Comparison of ENCODE assay signal across 14 cellular contexts in genomic region chr7:24318326-24318725, GRCh38. TPM values are rescaled to one million over a fixed set of nuclear protein-coding genes. Genes with fewer than 3 reads are reported as not detected.
DNase-seq lines count a peak whose midpoint lies in the region; ATAC-seq and TF ChIP-seq lines count a peak whose summit lies in the region.
"Had no signal": no experiment of that assay in that cellular context is flagged by ENCODE, and none has a peak within 500 bp of the region (broad histone marks: within the 10 kb centered on the region; RNA-seq: fewer than 3 reads in every experiment).

No MANE protein-coding gene starts in this region.

- peak; percentile 9 for DNase-seq in activated naive CD4-positive, alpha-beta T cell treated with anti-CD3 and anti-CD28 coated beads for 36 hours
- DNase-seq in activated naive CD4-positive, alpha-beta T cell treated with Interleukin-2 at 50 U/mL for 16 hours: no peak
- DNase-seq in NT2/D1 (ENCODE audit: low read depth, low spot score) (peak; percentile 72), fibroblast of pulmonary artery (ENCODE audit: low read depth) (peak; percentile 7), upper lobe of right lung (no peak), cerebellar cortex (ENCODE audit: low spot score) (no peak), MV-4-11 (lab: John Stamatoyannopoulos, UW) (no peak)
- DNase-seq: activated CD4-positive, alpha-beta memory T cell treated with anti-CD3 and anti-CD28 coated beads, Interleukin-2, amount 10 ng/mL, durations not matched to agents 7 days and 5 days; anterior cingulate cortex; C1 segment of cervical spinal cord; gastrocnemius medialis; MG63; naive thymus-derived CD8-positive, alpha-beta T cell had no signal

- no peaks in the 10 kb centered on the region for H3K27me3 ChIP-seq in NT2/D1 (ENCODE audit: insufficient read depth, insufficient read length)
- no peaks in the 10 kb centered on the region for H3K27me3 ChIP-seq in upper lobe of right lung
- H3K27me3 ChIP-seq: gastrocnemius medialis had no signal

- H3K36me3 ChIP-seq in NT2/D1 (ENCODE audit: insufficient read depth, insufficient read length, low read length) (no peaks in the 10 kb centered on the region), upper lobe of right lung (no peaks in the 10 kb centered on the region)
- H3K36me3 ChIP-seq: gastrocnemius medialis, MG63 had no signal

- H3K9ac ChIP-seq in NT2/D1 (ENCODE audit: insufficient read length, low read depth): no peak overlapping the region

- H3K4me3 Mint-ChIP-seq in activated naive CD4-positive, alpha-beta T cell treated with anti-CD3 and anti-CD28 coated beads for 36 hours: no peak overlapping the region
- H3K4me3 Mint-ChIP-seq: activated CD4-positive, alpha-beta memory T cell treated with anti-CD3 and anti-CD28 coated beads, Interleukin-2, amount 10 ng/mL, durations not matched to agents 7 days and 5 days; naive thymus-derived CD8-positive, alpha-beta T cell had no signal

- H3K27me3 Mint-ChIP-seq in activated naive CD4-positive, alpha-beta T cell treated with anti-CD3 and anti-CD28 coated beads for 36 hours (ENCODE audit: low read depth): peaks cover 12% of the 10 kb centered on the region

- no peaks in the 10 kb centered on the region for H3K9me3 Mint-ChIP-seq in activated naive CD4-positive, alpha-beta T cell treated with anti-CD3 and anti-CD28 coated beads for 36 hours
- H3K9me3 Mint-ChIP-seq: activated CD4-positive, alpha-beta memory T cell treated with anti-CD3 and anti-CD28 coated beads, Interleukin-2, amount 10 ng/mL, durations not matched to agents 7 days and 5 days; naive thymus-derived CD8-positive, alpha-beta T cell had no signal

- TF ChIP-seq CTCF in fibroblast of pulmonary artery (IDR thresholded peaks at IDR 0.05; ENCODE audit: low read length, missing control alignments): peak; percentile 4
- TF ChIP-seq CTCF in upper lobe of right lung (IDR thresholded peaks at IDR 0.05): peak; percentile 22

- intact Hi-C loops in activated naive CD4-positive, alpha-beta T cell treated with anti-CD3 and anti-CD28 coated beads for 36 hours (cut with micrococcal nuclease): no loop called here
- intact Hi-C loops in upper lobe of right lung (cut with DNase I): no loop called here

- no peaks in the 10 kb centered on the region for H3K9me3 ChIP-seq in NT2/D1 (ENCODE audit: insufficient read depth, low read length)
- H3K9me3 ChIP-seq in upper lobe of right lung: no peaks in the 10 kb centered on the region
- H3K9me3 ChIP-seq: gastrocnemius medialis, MG63 had no signal

- H3K4me1 Mint-ChIP-seq in activated naive CD4-positive, alpha-beta T cell treated with anti-CD3 and anti-CD28 coated beads for 36 hours (ENCODE audit: low read depth): no peaks in the 10 kb centered on the region
- H3K4me1 Mint-ChIP-seq: activated CD4-positive, alpha-beta memory T cell treated with anti-CD3 and anti-CD28 coated beads, Interleukin-2, amount 10 ng/mL, durations not matched to agents 7 days and 5 days; naive thymus-derived CD8-positive, alpha-beta T cell had no signal

- H3K4me1 ChIP-seq in NT2/D1 (ENCODE audit: insufficient read depth, insufficient read length) (peaks cover 2% of the 10 kb centered on the region), upper lobe of right lung (no peaks in the 10 kb centered on the region)
- H3K4me1 ChIP-seq: gastrocnemius medialis had no signal

- H3K27ac ChIP-seq in upper lobe of right lung: no peak overlapping the region
- H3K27ac ChIP-seq: gastrocnemius medialis had no signal

- CTCF ChIA-PET in activated naive CD4-positive, alpha-beta T cell treated with anti-CD3 and anti-CD28 coated beads for 36 hours (lab: Charles Lee): interaction anchor here (0.7 kb wide), 1 partner anchor 27 kb away, joined by 3 read pairs; no protein-coding TSS in a partner anchor

- no peaks in the 10 kb centered on the region for H3K36me3 Mint-ChIP-seq in activated naive CD4-positive, alpha-beta T cell treated with anti-CD3 and anti-CD28 coated beads for 36 hours (ENCODE audit: low read depth)
- H3K36me3 Mint-ChIP-seq: naive thymus-derived CD8-positive, alpha-beta T cell had no signal

- H3K27ac Mint-ChIP-seq in activated naive CD4-positive, alpha-beta T cell treated with anti-CD3 and anti-CD28 coated beads for 36 hours: no peak overlapping the region
- H3K27ac Mint-ChIP-seq: activated CD4-positive, alpha-beta memory T cell treated with anti-CD3 and anti-CD28 coated beads, Interleukin-2, amount 10 ng/mL, durations not matched to agents 7 days and 5 days; naive thymus-derived CD8-positive, alpha-beta T cell had no signal

- H3K4me3 ChIP-seq in NT2/D1 (ENCODE audit: insufficient read length, low read depth) (no peak overlapping the region), fibroblast of pulmonary artery (replicated peaks; ENCODE audit: low read depth, low read length) (no peak overlapping the region), upper lobe of right lung (no peak overlapping the region)
- H3K4me3 ChIP-seq: gastrocnemius medialis, MG63 had no signal

- ATAC-seq in upper lobe of right lung: peak; percentile 48
- no peak for ATAC-seq in HG03095 (IDR thresholded peaks at IDR 0.05; ENCODE audit: unreplicated experiment)
- ATAC-seq: gastrocnemius medialis; naive thymus-derived CD8-positive, alpha-beta T cell had no signal

RNA-seq across cellular contexts. Expression of gene NPY, which starts 34.3 kb away (rescaled TPM):
- not detected for total RNA-seq in activated naive CD4-positive, alpha-beta T cell treated with anti-CD3 and anti-CD28 coated beads for 36 hours
- not detected for total RNA-seq in upper lobe of right lung
- total RNA-seq: activated CD4-positive, alpha-beta memory T cell treated with anti-CD3 and anti-CD28 coated beads, Interleukin-2, amount 10 ng/mL, durations not matched to agents 7 days and 5 days; gastrocnemius medialis; naive thymus-derived CD8-positive, alpha-beta T cell had no signal

Comparison
In these comparisons a context has a peak if more than half of its experiments do, and no peak if none do; other contexts are left out.
1. DNase-seq: peak in activated naive CD4-positive, alpha-beta T cell treated with anti-CD3 and anti-CD28 coated beads for 36 hours (single experiment), NT2/D1 (single experiment) and fibroblast of pulmonary artery (single experiment); none in activated naive CD4-positive, alpha-beta T cell treated with Interleukin-2 at 50 U/mL for 16 hours (single experiment), upper lobe of right lung (single experiment), cerebellar cortex (single experiment) and MV-4-11 (single experiment).